Comparison of ENCODE assay signal across 1 cellular context in genomic region chr1:245126530-245126929, GRCh38.
TF ChIP-seq lines count a peak whose summit lies in the region.

No MANE protein-coding gene starts in this region.

TF ChIP-seq in K562, 482 proteins besides CTCF, POLR2A, EP300 and RAD21 (continued from another document):
- TF ChIP-seq HBP1 (CRISPR knock-in tag; IDR thresholded peaks at IDR 0.05) (no peak), ZNF551 (CRISPR knock-in tag; IDR thresholded peaks at IDR 0.05) (no peak), ADNP (tag; IDR thresholded peaks at IDR 0.05) (no peak), ZNF175 (CRISPR knock-in tag; IDR thresholded peaks at IDR 0.05; ENCODE audit: low read depth) (no peak), RFX7 (CRISPR knock-in tag; IDR thresholded peaks at IDR 0.05) (no peak), CHAMP1 (IDR thresholded peaks at IDR 0.05) (no peak), ZMIZ1 (IDR thresholded peaks at IDR 0.05; ENCODE audit: low read depth in 2 of 2, low read length in 2 of 2) (no peak), PYGO2 (tag; IDR thresholded peaks at IDR 0.05) (no peak), GABPA (tag; conservative IDR thresholded peaks at IDR 0.05; ENCODE audit: low read depth) (no peak), SRSF1 (IDR thresholded peaks at IDR 0.05; ENCODE audit: low read depth, low read length) (no peak), CBFA2T2 (conservative IDR thresholded peaks at IDR 0.05) (0 out of 2 replicates have a peak, but pooled peaks have one; percentile 4), GTF2F1 (IDR thresholded peaks at IDR 0.05; ENCODE audit: low read depth, low read length) (no peak), ZNF445 (CRISPR knock-in tag; IDR thresholded peaks at IDR 0.05; ENCODE audit: low read depth) (no peak), RBFOX2 (IDR thresholded peaks at IDR 0.05; ENCODE audit: low read depth, low read length) (no peak), CREB5 (CRISPR knock-in tag; IDR thresholded peaks at IDR 0.05) (no peak), CBX3 (IDR thresholded peaks at IDR 0.05; ENCODE audit: borderline replicate concordance in 1 of 2, low read length in 2 of 2) (no peak), HMBOX1 (IDR thresholded peaks at IDR 0.05) (no peak), COPS2 (conservative IDR thresholded peaks at IDR 0.05) (no peak), ZZZ3 (IDR thresholded peaks at IDR 0.05) (no peak), ID3 (CRISPR knock-in tag; IDR thresholded peaks at IDR 0.05) (no peak), ID3 (tag; IDR thresholded peaks at IDR 0.05) (no peak), CBFA2T3 (IDR thresholded peaks at IDR 0.05) (peak; percentile 46), ZNF318 (IDR thresholded peaks at IDR 0.05; ENCODE audit: borderline replicate concordance in 1 of 2, low read depth in 1 of 2) (no peak), YY1 (IDR thresholded peaks at IDR 0.05; ENCODE audit: borderline replicate concordance in 1 of 3, control insufficient read depth in 1 of 3, extremely low read depth in 1 of 3, insufficient read depth in 3 of 3, insufficient read length in 1 of 3, insufficient replicate concordance in 2 of 3, low read depth in 1 of 3, low read length in 2 of 3) (peak in 1 of 3 experiments; percentile 23), NFE2 (IDR thresholded peaks at IDR 0.05; ENCODE audit: low read depth) (0 out of 2 replicates have a peak, but pooled peaks have one; percentile 14)
